Comparison of ENCODE assay signal across 8 cellular contexts in genomic region chrX:17736856-17737706, GRCh38.
A peak's percentile ranks its signal among the peaks of the same experiment; 100 is the strongest.
DNase-seq lines count a peak whose midpoint lies in the region; ATAC-seq and TF ChIP-seq lines count a peak whose summit lies in the region.

Gene SCML1, plus strand, starts transcription at chrX:17737493. Its CDS starts 6,694 bp downstream, at chrX:17744187.

- peak within 1 kb of the TSS; percentile 88 for H3K27ac ChIP-seq in RWPE1

- peak within 1 kb of the TSS; percentile 84 to 92 (median 90) for H3K27ac Mint-ChIP-seq in nephron

- peak within 1 kb of the TSS; percentile 86 to 92 (median 90) for H3K4me3 Mint-ChIP-seq in nephron

- POLR2A ChIA-PET in RWPE1 (lab: Yijun Ruan, JAX; ENCODE audit: low non-redundant PET) = interaction anchor here (0.6 kb wide), 1 partner anchor 45 kb away, joined by 4 read pairs; no protein-coding TSS in a partner anchor

- H3K4me1 Mint-ChIP-seq in nephron = peaks cover 24% of the 10 kb centered on the region

- H3K9me3 Mint-ChIP-seq in nephron = no peaks in the 10 kb centered on the region

- no peak for TF ChIP-seq EP300 in Ishikawa (IDR thresholded peaks at IDR 0.05; ENCODE audit: borderline replicate concordance)

- peak within 1 kb of the TSS; percentile 82 to 83 for H3K4me3 ChIP-seq in foreskin fibroblast (ENCODE audit: low read depth in 1 of 2, low read length in 2 of 2)

- H3K36me3 Mint-ChIP-seq in nephron (ENCODE audit: low read depth) = peaks cover 5% of the 10 kb centered on the region

- ATAC-seq in GM21447 (IDR thresholded peaks at IDR 0.05; ENCODE audit: unreplicated experiment) = peak; percentile 75

- DNase-seq in CD1c-positive myeloid dendritic cell (ENCODE audit: extremely low spot score) = peak; percentile 94
- DNase-seq in RWPE1 (ENCODE audit: low spot score) = peak; percentile 92
- DNase-seq in activated naive CD4-positive, alpha-beta T cell (lab: John Stamatoyannopoulos, UW) = peak; percentile 65 to 86 (median 76)
- DNase-seq in foreskin fibroblast = peak; percentile 93 to 97
- peak; percentile 81 to 93 (median 86) for DNase-seq in stimulated activated naive CD4-positive, alpha-beta T cell (lab: John Stamatoyannopoulos, UW)

- no peak for TF ChIP-seq RAD21 in Ishikawa (IDR thresholded peaks at IDR 0.05; ENCODE audit: low read depth)

- no peak for TF ChIP-seq CTCF in RWPE1 (conservative IDR thresholded peaks at IDR 0.05; ENCODE audit: low read depth)
- no peak for TF ChIP-seq CTCF in foreskin fibroblast (IDR thresholded peaks at IDR 0.05; ENCODE audit: low read depth, low read length)
- no peak for TF ChIP-seq CTCF in nephron (IDR thresholded peaks at IDR 0.05; ENCODE audit: unreplicated experiment in 3 of 3)

- H3K27me3 Mint-ChIP-seq in nephron (ENCODE audit: low read depth) = no peaks in the 10 kb centered on the region

- CTCF ChIA-PET in RWPE1 (lab: Yijun Ruan, JAX) = no interaction called here

TF ChIP-seq in Ishikawa, 13 proteins besides CTCF, POLR2A, EP300 and RAD21:
- TF ChIP-seq MAX (IDR thresholded peaks at IDR 0.05) = peak; percentile 14; the same call in 1 of the 2 replicates
- no peak for TF ChIP-seq REST (IDR thresholded peaks at IDR 0.05; ENCODE audit: low read depth)
- 0 out of 2 replicates have a peak, but pooled peaks have one; percentile 22 for TF ChIP-seq TCF12 (IDR thresholded peaks at IDR 0.05; ENCODE audit: low read depth)
- peak; percentile 42; the same call in 1 of the 2 replicates for TF ChIP-seq NFIC (IDR thresholded peaks at IDR 0.05)
- 0 out of 2 replicates have a peak, but pooled peaks have one; percentile 26 for TF ChIP-seq YY1 (IDR thresholded peaks at IDR 0.05; ENCODE audit: low read depth)
- no peak for TF ChIP-seq CEBPB (IDR thresholded peaks at IDR 0.05)
- TF ChIP-seq TAF1 (IDR thresholded peaks at IDR 0.05; ENCODE audit: low read depth) = peak; percentile 29; the same call in 1 of the 2 replicates
- peak; percentile 65 for TF ChIP-seq CREB1 (IDR thresholded peaks at IDR 0.05; ENCODE audit: low read depth)

Comparison
In these comparisons a context has a peak if more than half of its experiments do, and no peak if none do; other contexts are left out.
1. Peak in every context shown above with its lines: DNase-seq, ATAC-seq, H3K4me3 ChIP-seq and H3K27ac ChIP-seq.